In the genomic region with DNA sequence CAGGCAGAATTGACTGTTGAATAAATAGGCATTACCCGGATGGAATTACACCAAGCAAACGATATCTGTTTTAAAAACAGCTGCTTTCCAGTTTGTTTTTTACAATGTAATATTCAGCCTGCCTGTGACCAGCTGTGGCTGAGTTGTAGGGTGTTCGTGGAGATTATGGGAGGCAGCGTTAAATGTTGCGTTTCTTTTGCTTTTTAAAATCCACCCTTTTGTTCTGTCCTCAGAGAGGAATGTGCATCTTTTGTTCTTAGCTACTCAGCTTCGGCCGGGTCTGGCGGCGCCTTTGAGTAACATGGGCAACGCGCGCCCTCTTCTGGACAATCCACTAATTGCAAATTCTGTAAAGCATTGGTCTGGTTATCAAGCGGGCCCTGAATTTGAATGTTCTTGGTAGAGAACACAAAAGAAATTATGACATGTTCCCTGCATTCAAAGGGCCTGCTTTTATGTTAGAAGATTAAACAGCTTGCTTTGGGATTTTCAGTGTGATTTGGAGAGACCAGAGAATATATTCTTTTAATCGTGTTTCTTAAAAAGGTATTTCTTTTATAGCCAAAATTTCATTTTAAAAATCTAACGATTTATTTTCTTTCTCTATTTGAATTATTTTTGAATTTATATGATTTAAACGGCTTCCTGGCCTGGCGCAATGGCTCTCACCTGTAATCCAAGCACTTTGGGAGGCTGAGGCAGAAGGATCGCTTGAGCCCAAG, we compare ENCODE assay signal across 8 cellular contexts.
A peak's percentile ranks its signal among the peaks of the same experiment; 100 is the strongest.
DNase-seq lines count a peak whose midpoint lies in the region; ATAC-seq and TF ChIP-seq lines count a peak whose summit lies in the region.

No MANE protein-coding gene starts in this region.

- H3K9me3 ChIP-seq in adipocyte (ENCODE audit: control insufficient read depth, low read length) (no peaks in the 10 kb centered on the region), heart right ventricle (no peaks in the 10 kb centered on the region), psoas muscle (no peaks in the 10 kb centered on the region), vagina (no peaks in the 10 kb centered on the region)

- H3K27me3 ChIP-seq in adipocyte (replicated peaks; ENCODE audit: control insufficient read depth, insufficient read depth, low read length) (no peaks in the 10 kb centered on the region), heart right ventricle (peaks cover 0 to 8% (median 0%) of the 10 kb centered on the region in 7 donors), psoas muscle (ENCODE audit: insufficient read depth in 3 of 3, low read length in 2 of 3) (no peaks in the 10 kb centered on the region), vagina (no peaks in the 10 kb centered on the region)

- CTCF ChIA-PET in HEK293T (lab: Yijun Ruan, JAX), result interaction anchor here (0.6 to 3.5 kb wide), 18 partner anchors 8 to 629 kb away, joined by 3 to 48 read pairs (median 4); no protein-coding TSS in a partner anchor

- DNase-seq in DMS153 treated with DMSO at 0.1 percent for 48 hours (lab: John Stamatoyannopoulos, UW; ENCODE audit: unreplicated experiment), result peak; percentile 93
- peak; percentile 78 for DNase-seq in HEK293T (ENCODE audit: extremely low spot score)
- peak; percentile 66 for DNase-seq in NCI-H1417 treated with DMSO at 0.1 percent for 48 hours (lab: John Stamatoyannopoulos, UW)
- DNase-seq in T follicular helper cell (ENCODE audit: low read depth), result peak; percentile 74
- DNase-seq in adipocyte (ENCODE audit: low read depth), result peak; percentile 95
- peak; percentile 54 to 84 for DNase-seq in heart right ventricle
- peak; percentile 69 to 80 for DNase-seq in psoas muscle
- peak in 1 of 2 donors; percentile 88 for DNase-seq in vagina (ENCODE audit: extremely low spot score in 2 of 2)

- peak overlapping the region; percentile 58 for H3K4me3 ChIP-seq in adipocyte (ENCODE audit: low read length)
- peak overlapping the region in 1 of 10 donors; percentile 3 for H3K4me3 ChIP-seq in heart right ventricle
- no peak overlapping the region for H3K4me3 ChIP-seq in psoas muscle
- H3K4me3 ChIP-seq in vagina, result no peak overlapping the region

- H3K4me1 ChIP-seq in adipocyte (ENCODE audit: control insufficient read depth, insufficient read depth, low read length), result peaks cover 3% of the 10 kb centered on the region
- peaks cover 0 to 5% (median 0%) of the 10 kb centered on the region in 9 donors for H3K4me1 ChIP-seq in heart right ventricle
- H3K4me1 ChIP-seq in psoas muscle, result no peaks in the 10 kb centered on the region
- H3K4me1 ChIP-seq in vagina, result no peaks in the 10 kb centered on the region

- H3K27ac ChIP-seq in heart right ventricle (no peak overlapping the region), psoas muscle (no peak overlapping the region), vagina (no peak overlapping the region)

- ATAC-seq in heart right ventricle (peak; percentile 61 to 91 (median 86)), psoas muscle (peak; percentile 75 to 96 (median 78))

- 18 to 20% methylated on average over 18 of the region's 18 CpGs for WGBS in heart right ventricle, 2 donors
- WGBS in psoas muscle, 3 donors, result 17 to 18% (median 17%) methylated on average over 18 of the region's 18 CpGs

- no peak for TF ChIP-seq POLR2A in vagina (IDR thresholded peaks at IDR 0.05)

- POLR2A ChIA-PET in HEK293T (lab: Yijun Ruan, JAX), result interaction anchor here (1.2 kb wide), 1 partner anchor 47 kb away, joined by 3 read pairs; no protein-coding TSS in a partner anchor

- H3K36me3 ChIP-seq in adipocyte (ENCODE audit: control insufficient read depth, insufficient read depth, low read length, severe bottlenecking), result no peaks in the 10 kb centered on the region
- no peaks in the 10 kb centered on the region for H3K36me3 ChIP-seq in heart right ventricle
- no peaks in the 10 kb centered on the region for H3K36me3 ChIP-seq in psoas muscle (ENCODE audit: insufficient read depth in 1 of 2, low read depth in 1 of 2)
- H3K36me3 ChIP-seq in vagina, result no peaks in the 10 kb centered on the region

- intact Hi-C loops in heart right ventricle (cut with DNase I) (loop anchor here in 9 of 10 donors (1.0 to 5.0 kb wide), 9 partner anchors 41 to 283 kb away; no protein-coding TSS in a partner anchor), psoas muscle (cut with DNase I) (loop anchor here (1.0 to 5.0 kb wide), 4 partner anchors 43 to 281 kb away; no protein-coding TSS in a partner anchor), vagina (cut with DNase I) (loop anchor here (5.0 kb wide), 1 partner anchor 46 kb away; no protein-coding TSS in a partner anchor)

- peak; percentile 70 to 94 (median 89) for TF ChIP-seq CTCF in heart right ventricle (IDR thresholded peaks at IDR 0.05)
- TF ChIP-seq CTCF in psoas muscle (IDR thresholded peaks at IDR 0.05), result peak; percentile 85
- peak; percentile 79 to 82 (median 81) for TF ChIP-seq CTCF in vagina (IDR thresholded peaks at IDR 0.05)

- H3K9ac ChIP-seq in adipocyte (ENCODE audit: low read length), result peak overlapping the region; percentile 57

TF ChIP-seq in HEK293T, 16 proteins besides CTCF, POLR2A, EP300 and RAD21:
- TF ChIP-seq L3MBTL2 (conservative IDR thresholded peaks at IDR 0.05) (no peak), ELF4 (IDR thresholded peaks at IDR 0.05) (no peak), SP1 (IDR thresholded peaks at IDR 0.05) (no peak), LEF1 (IDR thresholded peaks at IDR 0.05; ENCODE audit: borderline replicate concordance) (no peak), CTBP1 (IDR thresholded peaks at IDR 0.05; ENCODE audit: borderline replicate concordance) (no peak), BHLHE40 (IDR thresholded peaks at IDR 0.05; ENCODE audit: borderline replicate concordance) (no peak), NFRKB (IDR thresholded peaks at IDR 0.05) (no peak), SUZ12 (IDR thresholded peaks at IDR 0.05) (no peak), FOXM1 (IDR thresholded peaks at IDR 0.05; ENCODE audit: borderline replicate concordance) (no peak), HDGF (IDR thresholded peaks at IDR 0.05; ENCODE audit: borderline replicate concordance) (no peak), ZNF384 (IDR thresholded peaks at IDR 0.05) (no peak), FOXK2 (IDR thresholded peaks at IDR 0.05) (no peak), ARNT (IDR thresholded peaks at IDR 0.05) (no peak), TARDBP (IDR thresholded peaks at IDR 0.05) (no peak), FOXA1 (IDR thresholded peaks at IDR 0.05) (no peak)
- TF ChIP-seq, protein P1, sequence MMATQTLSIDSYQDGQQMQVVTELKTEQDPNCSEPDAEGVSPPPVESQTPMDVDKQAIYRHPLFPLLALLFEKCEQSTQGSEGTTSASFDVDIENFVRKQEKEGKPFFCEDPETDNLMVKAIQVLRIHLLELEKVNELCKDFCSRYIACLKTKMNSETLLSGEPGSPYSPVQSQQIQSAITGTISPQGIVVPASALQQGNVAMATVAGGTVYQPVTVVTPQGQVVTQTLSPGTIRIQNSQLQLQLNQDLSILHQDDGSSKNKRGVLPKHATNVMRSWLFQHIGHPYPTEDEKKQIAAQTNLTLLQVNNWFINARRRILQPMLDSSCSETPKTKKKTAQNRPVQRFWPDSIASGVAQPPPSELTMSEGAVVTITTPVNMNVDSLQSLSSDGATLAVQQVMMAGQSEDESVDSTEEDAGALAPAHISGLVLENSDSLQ (IDR thresholded peaks at IDR 0.05), result no peak
